ENCODE assay signal across 11 cellular contexts in genomic region chr12:25653487-25654175, GRCh38.
A peak's percentile ranks its signal among the peaks of the same experiment; 100 is the strongest.
DNase-seq lines count a peak whose midpoint lies in the region; TF ChIP-seq lines count a peak whose summit lies in the region.
"Had no signal": no experiment of that assay in that cellular context is flagged by ENCODE, and none has a peak within 500 bp of the region (broad histone marks: within the 10 kb centered on the region; RNA-seq: fewer than 3 reads in every experiment).

No MANE protein-coding gene starts in this region.

- H3K4me1 ChIP-seq in prostate gland (replicated peaks), result no peaks in the 10 kb centered on the region
- H3K4me1 ChIP-seq: breast epithelium, left lung had no signal

- no peaks in the 10 kb centered on the region for H3K36me3 ChIP-seq in MG63
- H3K36me3 ChIP-seq in prostate gland, result no peaks in the 10 kb centered on the region
- H3K36me3 ChIP-seq: breast epithelium, left lung had no signal

- peak overlapping the region in 1 of 2 donors; percentile 4 for H3K27ac ChIP-seq in prostate gland
- H3K27ac ChIP-seq: breast epithelium, left lung, skin epidermis had no signal

- peak; percentile 77 for DNase-seq in GDM1 (lab: John Stamatoyannopoulos, UW)
- peak; percentile 18 for DNase-seq in MG63
- peak; percentile 85 to 92 for DNase-seq in dermis microvascular lymphatic vessel endothelial cell (ENCODE audit: low read depth in 2 of 2)
- DNase-seq in prostate gland (ENCODE audit: low spot score), result peak; percentile 37
- no peak for DNase-seq in HuH-7.5 (ENCODE audit: low spot score)
- no peak for DNase-seq in stimulated activated CD4-positive, alpha-beta T cell treated with anti-CD3 and anti-CD28 coated beads, Interleukin-2, amount 100 ng/mL, for 24 hours
- DNase-seq in stimulated activated CD4-positive, alpha-beta T cell treated with anti-CD3 and anti-CD28 coated beads, Interleukin-4, amount 100 ng/mL, for 24 hours, result no peak
- DNase-seq: left lung, NCI-H1048 had no signal

- no peaks in the 10 kb centered on the region for H3K27me3 ChIP-seq in MG63
- no peaks in the 10 kb centered on the region for H3K27me3 ChIP-seq in prostate gland (replicated peaks; ENCODE audit: insufficient read depth)
- H3K27me3 ChIP-seq: breast epithelium, left lung had no signal

- H3K9me3 ChIP-seq in MG63, result no peaks in the 10 kb centered on the region
- H3K9me3 ChIP-seq in prostate gland, result no peaks in the 10 kb centered on the region
- H3K9me3 ChIP-seq: breast epithelium, left lung had no signal

- intact Hi-C loops in prostate gland (cut with DNase I), result no loop called here

- no peak for TF ChIP-seq CTCF in prostate gland (IDR thresholded peaks at IDR 0.05)

- WGBS in prostate gland, result 41% methylated on average over 8 of the region's 8 CpGs

- no peak for TF ChIP-seq POLR2A in prostate gland (IDR thresholded peaks at IDR 0.05)

- no peak overlapping the region for H3K4me3 ChIP-seq in MG63
- no peak overlapping the region for H3K4me3 ChIP-seq in prostate gland
- H3K4me3 ChIP-seq: breast epithelium, left lung, skin epidermis had no signal

Comparison
In these comparisons a context has a peak if more than half of its experiments do, and no peak if none do; other contexts are left out.
1. DNase-seq: peak in GDM1 (single experiment), MG63 (single experiment), dermis microvascular lymphatic vessel endothelial cell (2 of 2) and prostate gland (single experiment); none in HuH-7.5 (single experiment), stimulated activated CD4-positive, alpha-beta T cell treated with anti-CD3 and anti-CD28 coated beads, Interleukin-2, amount 100 ng/mL, for 24 hours (0 of 2) and stimulated activated CD4-positive, alpha-beta T cell treated with anti-CD3 and anti-CD28 coated beads, Interleukin-4, amount 100 ng/mL, for 24 hours (single experiment).